12 cellular contexts compared by ENCODE assay signal in genomic region chr19:5057860-5058259, GRCh38.
DNase-seq lines count a peak whose midpoint lies in the region; ATAC-seq and TF ChIP-seq lines count a peak whose summit lies in the region.
"Had no signal": no experiment of that assay in that cellular context is flagged by ENCODE, and none has a peak within 500 bp of the region (broad histone marks: within the 10 kb centered on the region; RNA-seq: fewer than 3 reads in every experiment).

No MANE protein-coding gene starts in this region.

- no peak for TF ChIP-seq CTCF in MCF 10A (IDR thresholded peaks at IDR 0.05; ENCODE audit: unreplicated experiment)
- no peak for TF ChIP-seq CTCF in breast epithelium (IDR thresholded peaks at IDR 0.05)
- TF ChIP-seq CTCF in epithelial cell of esophagus (IDR thresholded peaks at IDR 0.05; ENCODE audit: insufficient read depth, low read depth, low read length, missing control alignments), result no peak
- TF ChIP-seq CTCF in vagina (IDR thresholded peaks at IDR 0.05), result no peak
- no peak for TF ChIP-seq CTCF in tibial nerve (IDR thresholded peaks at IDR 0.05)

- H3K4me3 ChIP-seq in breast epithelium, result no peak overlapping the region
- no peak overlapping the region for H3K4me3 ChIP-seq in epithelial cell of esophagus (ENCODE audit: low read length)
- H3K4me3 ChIP-seq in vagina, result no peak overlapping the region
- H3K4me3 ChIP-seq in tibial nerve, result no peak overlapping the region
- H3K4me3 ChIP-seq: MG63 had no signal

- intact Hi-C loops in MCF 10A (cut with micrococcal nuclease), result no loop called here
- intact Hi-C loops in breast epithelium (cut with DNase I; ENCODE audit: low total_unique reads), result no loop called here
- intact Hi-C loops in vagina (cut with DNase I), result no loop called here

- H3K27ac ChIP-seq in breast epithelium (no peak overlapping the region), vagina (peak overlapping the region; percentile 27), tibial nerve (peak overlapping the region in 1 of 4 donors; percentile 44)

- BruUV-seq in MCF 10A (replicated peaks; lab: Mats Ljungman, UMichigan), result no TSS peak

- peaks cover 55% of the 10 kb centered on the region for H3K36me3 Mint-ChIP-seq in MCF 10A (ENCODE audit: insufficient read depth, unreplicated experiment)

- no peaks in the 10 kb centered on the region for H3K27me3 ChIP-seq in breast epithelium
- no peaks in the 10 kb centered on the region for H3K27me3 ChIP-seq in vagina
- H3K27me3 ChIP-seq in tibial nerve, result no peaks in the 10 kb centered on the region
- H3K27me3 ChIP-seq: MG63 had no signal

- no peaks in the 10 kb centered on the region for H3K9me3 Mint-ChIP-seq in MCF 10A (ENCODE audit: unreplicated experiment)
- H3K9me3 Mint-ChIP-seq in stimulated activated naive CD8-positive, alpha-beta T cell treated with anti-CD3 and anti-CD28 coated beads, Interleukin-15, amount 100 ng/mL, for 72 hours, result peaks cover 10 to 19% of the 10 kb centered on the region in 2 donors

- POLR2A ChIA-PET in MCF 10A (lab: Yijun Ruan, JAX), result no interaction called here

- DNase-seq in MCF 10A (ENCODE audit: unreplicated experiment) (peak; percentile 21), breast epithelium (ENCODE audit: low spot score in 2 of 2) (no peak), NCI-H2227 treated with DMSO at 0.1 percent for 48 hours (lab: John Stamatoyannopoulos, UW) (peak; percentile 41), epithelial cell of esophagus (ENCODE audit: low read depth) (peak; percentile 25), vagina (ENCODE audit: extremely low spot score in 2 of 2) (no peak), tibial nerve (ENCODE audit: low spot score in 2 of 2) (no peak), NCI-H226 (no peak)
- DNase-seq in stimulated activated naive CD8-positive, alpha-beta T cell treated with anti-CD3 and anti-CD28 coated beads, Interleukin-15, amount 100 ng/mL, for 72 hours, result no peak
- DNase-seq: activated CD4-positive, alpha-beta T cell treated with anti-CD3 and anti-CD28 coated beads for 36 hours; cortex of kidney; MG63; NCI-H748 treated with DMSO at 0.1 percent for 48 hours had no signal

- TF ChIP-seq POLR2A in breast epithelium (IDR thresholded peaks at IDR 0.05) (no peak), vagina (IDR thresholded peaks at IDR 0.05) (no peak), tibial nerve (IDR thresholded peaks at IDR 0.05) (no peak)

- no peaks in the 10 kb centered on the region for H3K4me1 ChIP-seq in breast epithelium
- H3K4me1 ChIP-seq in vagina, result peaks cover 41% of the 10 kb centered on the region
- peaks cover 0 to 21% (median 5%) of the 10 kb centered on the region in 4 donors for H3K4me1 ChIP-seq in tibial nerve

- H3K36me3 ChIP-seq in breast epithelium (no peaks in the 10 kb centered on the region), vagina (peaks cover 0 to 22% of the 10 kb centered on the region in 2 donors), tibial nerve (peaks cover 0 to 68% (median 0%) of the 10 kb centered on the region in 3 donors)
- H3K36me3 ChIP-seq: MG63 had no signal

- H3K4me1 Mint-ChIP-seq in MCF 10A (ENCODE audit: insufficient read depth, unreplicated experiment), result peaks cover 4% of the 10 kb centered on the region
- H3K4me1 Mint-ChIP-seq in stimulated activated naive CD8-positive, alpha-beta T cell treated with anti-CD3 and anti-CD28 coated beads, Interleukin-15, amount 100 ng/mL, for 72 hours, result no peaks in the 10 kb centered on the region
- H3K4me1 Mint-ChIP-seq: activated CD4-positive, alpha-beta T cell treated with anti-CD3 and anti-CD28 coated beads for 36 hours had no signal

- H3K9me3 ChIP-seq in breast epithelium (peaks cover 0 to 6% of the 10 kb centered on the region in 2 donors), vagina (no peaks in the 10 kb centered on the region), tibial nerve (peaks cover 0 to 6% (median 0%) of the 10 kb centered on the region in 4 donors)
- H3K9me3 ChIP-seq: MG63 had no signal

- no peaks in the 10 kb centered on the region for H3K27me3 Mint-ChIP-seq in MCF 10A (ENCODE audit: insufficient read depth, unreplicated experiment)
- no peaks in the 10 kb centered on the region for H3K27me3 Mint-ChIP-seq in stimulated activated naive CD8-positive, alpha-beta T cell treated with anti-CD3 and anti-CD28 coated beads, Interleukin-15, amount 100 ng/mL, for 72 hours
- H3K27me3 Mint-ChIP-seq: activated CD4-positive, alpha-beta T cell treated with anti-CD3 and anti-CD28 coated beads for 36 hours had no signal

- TF ChIP-seq EP300 in tibial nerve (IDR thresholded peaks at IDR 0.05), result no peak

- WGBS in tibial nerve, 2 donors, result 85% methylated on average over 5 of the region's 5 CpGs

- CTCF ChIA-PET in MCF 10A (lab: Yijun Ruan, JAX), result no interaction called here

- no peak overlapping the region for H3K27ac Mint-ChIP-seq in MCF 10A (ENCODE audit: low read depth, unreplicated experiment)
- no peak overlapping the region for H3K27ac Mint-ChIP-seq in stimulated activated naive CD8-positive, alpha-beta T cell treated with anti-CD3 and anti-CD28 coated beads, Interleukin-15, amount 100 ng/mL, for 72 hours
- H3K27ac Mint-ChIP-seq: activated CD4-positive, alpha-beta T cell treated with anti-CD3 and anti-CD28 coated beads for 36 hours had no signal

- no peak overlapping the region for H3K4me3 Mint-ChIP-seq in MCF 10A (ENCODE audit: unreplicated experiment)
- H3K4me3 Mint-ChIP-seq in stimulated activated naive CD8-positive, alpha-beta T cell treated with anti-CD3 and anti-CD28 coated beads, Interleukin-15, amount 100 ng/mL, for 72 hours, result no peak overlapping the region
- H3K4me3 Mint-ChIP-seq: activated CD4-positive, alpha-beta T cell treated with anti-CD3 and anti-CD28 coated beads for 36 hours had no signal

- ATAC-seq in stimulated activated naive CD8-positive, alpha-beta T cell treated with anti-CD3 and anti-CD28 coated beads, Interleukin-15, amount 100 ng/mL, for 72 hours, result no peak
- ATAC-seq: activated CD4-positive, alpha-beta T cell treated with anti-CD3 and anti-CD28 coated beads for 36 hours had no signal

Comparison
In these comparisons a context has a peak if more than half of its experiments do, and no peak if none do; other contexts are left out.
1. DNase-seq: peak in MCF 10A (single experiment), NCI-H2227 treated with DMSO at 0.1 percent for 48 hours (single experiment) and epithelial cell of esophagus (single experiment); none in breast epithelium (0 of 2), vagina (0 of 2), stimulated activated naive CD8-positive, alpha-beta T cell treated with anti-CD3 and anti-CD28 coated beads, Interleukin-15, amount 100 ng/mL, for 72 hours (0 of 2), tibial nerve (0 of 2) and NCI-H226 (single experiment).